ENCODE assay signal across 27 cellular contexts in the genomic region with DNA sequence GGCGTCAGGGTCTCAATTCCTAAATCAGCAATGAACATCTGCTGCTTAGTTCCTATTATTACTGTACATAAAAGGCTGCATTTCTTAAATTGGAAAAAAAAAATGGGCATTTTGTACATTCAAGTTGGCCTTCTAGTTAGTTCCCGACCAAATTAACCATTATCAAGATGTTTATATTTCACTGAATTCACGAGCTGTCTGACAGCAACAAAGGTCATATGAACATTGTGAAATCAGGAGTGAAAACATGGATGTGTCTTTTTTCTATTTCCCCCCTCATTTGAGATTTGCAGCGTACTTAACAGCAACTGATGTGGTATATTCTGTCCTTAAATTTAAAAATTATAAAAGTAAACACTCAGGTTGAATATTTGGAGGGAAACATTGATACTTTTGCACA.
"Had no signal": no experiment of that assay in that cellular context is flagged by ENCODE, and none has a peak within 500 bp of the region (broad histone marks: within the 10 kb centered on the region; RNA-seq: fewer than 3 reads in every experiment).

No MANE protein-coding gene starts in this region.

- H3K4me3 ChIP-seq: ascending aorta, body of pancreas, SK-N-MC had no signal

- H3K27ac Mint-ChIP-seq: activated CD8-positive, alpha-beta memory T cell treated with anti-CD3 and anti-CD28 coated beads, Interleukin-2, amount 10 ng/mL, durations not matched to agents 7 days and 5 days; activated naive CD4-positive, alpha-beta T cell treated with anti-CD3 and anti-CD28 coated beads, Interleukin-2, amount 50 U/mL, for 24 hours; activated T-cell treated with anti-CD3 and anti-CD28 coated beads, Interleukin-2, amount 50 U/mL, for 24 hours; activated T-helper 1 cell treated with anti-CD3 and anti-CD28 coated beads, Interleukin-12 subunit alpha, Interleukin-12 subunit beta, Interleukin-2, Interleukin-4 antibody, amounts not matched to agents 30 ng/mL and 10 ng/mL and 1 ng/mL, durations not matched to agents 14 hours and 24 hours and 36 hours had no signal

- H3K27me3 Mint-ChIP-seq: activated naive CD4-positive, alpha-beta T cell treated with anti-CD3 and anti-CD28 coated beads, Interleukin-2, amount 50 U/mL, for 24 hours; activated T-cell treated with anti-CD3 and anti-CD28 coated beads, Interleukin-2, amount 50 U/mL, for 24 hours had no signal

- H3K9me3 Mint-ChIP-seq: activated naive CD4-positive, alpha-beta T cell treated with anti-CD3 and anti-CD28 coated beads, Interleukin-2, amount 50 U/mL, for 24 hours; activated T-cell treated with anti-CD3 and anti-CD28 coated beads, Interleukin-2, amount 50 U/mL, for 24 hours; activated T-helper 1 cell treated with anti-CD3 and anti-CD28 coated beads, Interleukin-12 subunit alpha, Interleukin-12 subunit beta, Interleukin-2, Interleukin-4 antibody, amounts not matched to agents 30 ng/mL and 10 ng/mL and 1 ng/mL, durations not matched to agents 14 hours and 24 hours and 36 hours; central memory CD8-positive, alpha-beta T cell had no signal

- H3K4me1 Mint-ChIP-seq: activated CD8-positive, alpha-beta memory T cell treated with anti-CD3 and anti-CD28 coated beads, Interleukin-2, amount 10 ng/mL, durations not matched to agents 7 days and 5 days; activated naive CD4-positive, alpha-beta T cell treated with anti-CD3 and anti-CD28 coated beads, Interleukin-2, amount 50 U/mL, for 24 hours; central memory CD8-positive, alpha-beta T cell had no signal

- H3K9me3 ChIP-seq: ascending aorta, body of pancreas had no signal

- ATAC-seq: activated CD8-positive, alpha-beta memory T cell treated with anti-CD3 and anti-CD28 coated beads, Interleukin-2, amount 10 ng/mL, durations not matched to agents 7 days and 5 days; body of pancreas; Panc1; Right ventricle myocardium inferior had no signal

- H3K4me3 Mint-ChIP-seq: activated CD8-positive, alpha-beta memory T cell treated with anti-CD3 and anti-CD28 coated beads, Interleukin-2, amount 10 ng/mL, durations not matched to agents 7 days and 5 days; activated naive CD4-positive, alpha-beta T cell treated with anti-CD3 and anti-CD28 coated beads, Interleukin-2, amount 50 U/mL, for 24 hours; activated T-cell treated with anti-CD3 and anti-CD28 coated beads, Interleukin-2, amount 50 U/mL, for 24 hours; activated T-helper 1 cell treated with anti-CD3 and anti-CD28 coated beads, Interleukin-12 subunit alpha, Interleukin-12 subunit beta, Interleukin-2, Interleukin-4 antibody, amounts not matched to agents 30 ng/mL and 10 ng/mL and 1 ng/mL, durations not matched to agents 14 hours and 24 hours and 36 hours; central memory CD8-positive, alpha-beta T cell had no signal

- H3K4me1 ChIP-seq: ascending aorta, body of pancreas had no signal

- H3K27me3 ChIP-seq: ascending aorta, body of pancreas had no signal

- DNase-seq: activated CD4-positive, alpha-beta T cell treated with anti-CD3 and anti-CD28 coated beads for 48 hours; activated CD4-positive, alpha-beta T cell treated with anti-CD3 and anti-CD28 coated beads, Interleukin-2, amount 50 U/mL, for 48 hours; activated CD4-positive, CD25-positive, alpha-beta regulatory T cell treated with anti-CD3 and anti-CD28 coated beads, Interleukin-2, amount 50 U/mL, for 72 hours; activated CD8-positive, alpha-beta memory T cell treated with anti-CD3 and anti-CD28 coated beads, Interleukin-2, amount 10 ng/mL, durations not matched to agents 7 days and 5 days; activated effector memory CD4-positive, alpha-beta T cell treated with Interleukin-2 at 50 U/mL for 16 hours; activated naive CD4-positive, alpha-beta T cell; activated T-cell treated with anti-CD3 and anti-CD28 coated beads, Interleukin-2, amount 50 U/mL, for 24 hours; amniotic stem cell; body of pancreas; Kasumi-1; KBM-7; NCI-H1105 treated with DMSO at 0.1 percent for 48 hours; NCI-H1436 treated with DMSO at 0.1 percent for 48 hours; NCI-H187; NCI-H2081 treated with DMSO at 0.1 percent for 48 hours; NCI-H226; NCI-H526; NCI-H82; RPMI8226; T-helper 1 cell had no signal

- H3K36me3 Mint-ChIP-seq: activated CD8-positive, alpha-beta memory T cell treated with anti-CD3 and anti-CD28 coated beads, Interleukin-2, amount 10 ng/mL, durations not matched to agents 7 days and 5 days; activated naive CD4-positive, alpha-beta T cell treated with anti-CD3 and anti-CD28 coated beads, Interleukin-2, amount 50 U/mL, for 24 hours had no signal

- H3K27ac ChIP-seq: ascending aorta, body of pancreas, SK-N-MC had no signal

- H3K36me3 ChIP-seq: ascending aorta had no signal
